9 cellular contexts compared by ENCODE assay signal in the genomic region with DNA sequence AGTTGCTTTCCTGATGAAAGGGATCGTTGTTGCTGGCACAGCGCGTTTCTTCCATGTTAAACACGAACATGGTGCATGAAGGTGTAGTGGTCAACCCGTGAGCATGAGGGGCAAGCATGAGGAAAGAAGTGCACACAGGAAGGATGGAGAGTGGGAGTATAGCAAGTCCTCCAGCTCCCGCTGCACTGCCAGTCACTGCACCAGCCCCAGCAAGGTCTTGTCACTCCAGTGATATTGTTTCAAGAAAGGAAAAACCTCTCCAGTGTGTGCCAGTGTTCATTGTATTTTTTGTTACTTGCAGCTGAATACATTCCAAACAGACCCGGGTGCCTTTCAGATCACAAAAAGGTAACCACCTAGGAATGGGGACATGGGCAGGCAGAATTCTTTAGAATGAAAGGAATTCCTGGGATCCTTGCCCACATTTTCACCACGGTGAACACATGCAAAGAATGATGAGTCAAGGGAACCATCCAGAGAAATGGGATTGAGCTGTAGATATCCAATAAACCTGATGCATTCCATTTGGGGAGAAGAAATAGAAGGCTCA.
DNase-seq lines count a peak whose midpoint lies in the region; ATAC-seq and TF ChIP-seq lines count a peak whose summit lies in the region.
"Had no signal": no experiment of that assay in that cellular context is flagged by ENCODE, and none has a peak within 500 bp of the region (broad histone marks: within the 10 kb centered on the region; RNA-seq: fewer than 3 reads in every experiment).

No MANE protein-coding gene starts in this region.

- peak overlapping the region; percentile 30 for H3K27ac Mint-ChIP-seq in nephron progenitor cell
- H3K27ac Mint-ChIP-seq: stimulated activated naive CD8-positive, alpha-beta T cell treated with anti-CD3 and anti-CD28 coated beads, Interleukin-15, Interleukin-2, amounts not matched to agents 100 ng/mL and 50 ng/mL, for 24 hours had no signal

- H3K4me1 Mint-ChIP-seq in nephron progenitor cell = peaks cover 95% of the 10 kb centered on the region

- ATAC-seq in esophagus mucosa = no peak

- no peaks in the 10 kb centered on the region for H3K9me3 Mint-ChIP-seq in nephron progenitor cell
- H3K9me3 Mint-ChIP-seq: stimulated activated naive CD8-positive, alpha-beta T cell treated with anti-CD3 and anti-CD28 coated beads, Interleukin-15, Interleukin-2, amounts not matched to agents 100 ng/mL and 50 ng/mL, for 24 hours had no signal

- H3K27me3 Mint-ChIP-seq in nephron progenitor cell (ENCODE audit: low read depth, poor library complexity) = peaks cover 6% of the 10 kb centered on the region
- H3K27me3 Mint-ChIP-seq: stimulated activated naive CD8-positive, alpha-beta T cell treated with anti-CD3 and anti-CD28 coated beads, Interleukin-15, Interleukin-2, amounts not matched to agents 100 ng/mL and 50 ng/mL, for 24 hours had no signal

- DNase-seq in EH (ENCODE audit: low read depth) (peak; percentile 92), NCI-H69 (lab: John Stamatoyannopoulos, UW) (peak; percentile 77), ecto neural progenitor cell (ENCODE audit: low spot score) (peak; percentile 32), nephron progenitor cell (no peak), COLO668 (lab: John Stamatoyannopoulos, UW; ENCODE audit: unreplicated experiment) (no peak), NCI-H2029 (lab: John Stamatoyannopoulos, UW) (no peak), SIG-M5 treated with dmso at 0.1 percent for 504 hours (lab: John Stamatoyannopoulos, UW; ENCODE audit: unreplicated experiment) (no peak)

- TF ChIP-seq CTCF in nephron progenitor cell (IDR thresholded peaks at IDR 0.05) = no peak

- H3K36me3 Mint-ChIP-seq in nephron progenitor cell (ENCODE audit: low read depth) = no peaks in the 10 kb centered on the region

- no peak overlapping the region for H3K4me3 Mint-ChIP-seq in nephron progenitor cell
- H3K4me3 Mint-ChIP-seq: stimulated activated naive CD8-positive, alpha-beta T cell treated with anti-CD3 and anti-CD28 coated beads, Interleukin-15, Interleukin-2, amounts not matched to agents 100 ng/mL and 50 ng/mL, for 24 hours had no signal

Comparison
In these comparisons a context has a peak if more than half of its experiments do, and no peak if none do; other contexts are left out.
1. DNase-seq: peak in EH (single experiment), NCI-H69 (single experiment) and ecto neural progenitor cell (single experiment); none in nephron progenitor cell (single experiment), COLO668 (single experiment), NCI-H2029 (single experiment) and SIG-M5 treated with dmso at 0.1 percent for 504 hours (single experiment).